ENCODE assay signal across 23 cellular contexts in genomic region chr7:97377713-97378112, GRCh38.
"Had no signal": no experiment of that assay in that cellular context is flagged by ENCODE, and none has a peak within 500 bp of the region (broad histone marks: within the 10 kb centered on the region; RNA-seq: fewer than 3 reads in every experiment).

No MANE protein-coding gene starts in this region.

- FAIRE-seq: endothelial cell of umbilical vein, frontal cortex, islet of Langerhans, keratinocyte had no signal

- H3K4me3 Mint-ChIP-seq: naive thymus-derived CD4-positive, alpha-beta T cell had no signal

- H3K36me3 Mint-ChIP-seq: naive thymus-derived CD4-positive, alpha-beta T cell had no signal

- H3K36me3 ChIP-seq: colonic mucosa, esophagus muscularis mucosa, gastroesophageal sphincter, heart right ventricle, left lung, lower lobe of right lung had no signal

- H3K27ac Mint-ChIP-seq: naive thymus-derived CD4-positive, alpha-beta T cell had no signal

- H3K27me3 ChIP-seq: colonic mucosa, dorsolateral prefrontal cortex, esophagus muscularis mucosa, foreskin keratinocyte, gastroesophageal sphincter, heart right ventricle, left lung had no signal

- H3K4me1 Mint-ChIP-seq: naive thymus-derived CD4-positive, alpha-beta T cell had no signal

- H3K4me3 ChIP-seq: colonic mucosa, dorsolateral prefrontal cortex, esophagus muscularis mucosa, gastroesophageal sphincter, heart right ventricle, left lung, lower lobe of right lung had no signal

- DNase-seq: colonic mucosa; cortex of kidney; dermis blood vessel endothelial cell; dorsolateral prefrontal cortex; effector CD4-positive, alpha-beta T cell; effector memory CD4-positive, alpha-beta T cell; foreskin keratinocyte; head of caudate nucleus; heart right ventricle; hippocampal formation; left cardiac atrium; left lung; left ventricle myocardium superior; lower lobe of right lung; mesendoderm; midbrain; naive thymus-derived CD4-positive, alpha-beta T cell had no signal

- H3K9me3 Mint-ChIP-seq: naive thymus-derived CD4-positive, alpha-beta T cell had no signal

- ATAC-seq: foreskin keratinocyte; gastroesophageal sphincter; heart right ventricle; left cardiac atrium; left lung; left ventricle myocardium superior; lower lobe of right lung; naive thymus-derived CD4-positive, alpha-beta T cell had no signal

- H3K27ac ChIP-seq: colonic mucosa, dorsolateral prefrontal cortex, esophagus muscularis mucosa, foreskin keratinocyte, gastroesophageal sphincter, heart right ventricle, left lung, lower lobe of right lung had no signal

- H3K4me1 ChIP-seq: colonic mucosa, esophagus muscularis mucosa, foreskin keratinocyte, gastroesophageal sphincter, heart right ventricle, left lung, lower lobe of right lung had no signal

- H3K9me3 ChIP-seq: colonic mucosa, esophagus muscularis mucosa, gastroesophageal sphincter, heart right ventricle, left lung, lower lobe of right lung had no signal
